In genomic region chr6:169723200-169723909, GRCh38 we compare ENCODE assay signal across 1 cellular context.
TF ChIP-seq lines count a peak whose summit lies in the region.

No MANE protein-coding gene starts in this region.

TF ChIP-seq in K562, 482 proteins besides CTCF, POLR2A, EP300 and RAD21 (continued from another document and continues in another):
- TF ChIP-seq AFF4 (CRISPR knock-in tag; IDR thresholded peaks at IDR 0.05) (0 out of 2 replicates have a peak, but pooled peaks have one; percentile 53), RCOR1 (IDR thresholded peaks at IDR 0.05; ENCODE audit: borderline replicate concordance in 1 of 2, low read depth in 2 of 2, low read length in 2 of 2) (peak in 1 of 2 experiments; percentile 45; a peak in 1 of 4 replicates), PRMT5 (CRISPR knock-in tag; IDR thresholded peaks at IDR 0.05) (no peak), ATF2 (CRISPR knock-in tag; IDR thresholded peaks at IDR 0.05) (no peak), ESRRA (IDR thresholded peaks at IDR 0.05; ENCODE audit: borderline replicate concordance, low read depth) (no peak), SMARCA4 (IDR thresholded peaks at IDR 0.05) (0 out of 2 replicates have a peak, but pooled peaks have one; percentile 15), NR2C2 (CRISPR knock-in tag; IDR thresholded peaks at IDR 0.05) (no peak), NR2C2 (tag; IDR thresholded peaks at IDR 0.05) (peak; percentile 30; the same call in 1 of the 2 replicates), MXI1 (IDR thresholded peaks at IDR 0.05; ENCODE audit: low read depth, low read length) (no peak), NR0B1 (IDR thresholded peaks at IDR 0.05; ENCODE audit: partially characterized antibody) (no peak), NFRKB (IDR thresholded peaks at IDR 0.05; ENCODE audit: low read depth) (no peak), KHSRP (IDR thresholded peaks at IDR 0.05) (no peak), RBM15 (IDR thresholded peaks at IDR 0.05; ENCODE audit: insufficient read depth, low read length) (no peak), DMBX1 (CRISPR knock-in tag; IDR thresholded peaks at IDR 0.05; ENCODE audit: borderline replicate concordance) (no peak), OTX1 (CRISPR knock-in tag; IDR thresholded peaks at IDR 0.05) (0 out of 2 replicates have a peak, but pooled peaks have one; percentile 44), ILK (tag; IDR thresholded peaks at IDR 0.05; ENCODE audit: borderline replicate concordance, low read depth) (no peak), ZNF57 (CRISPR knock-in tag; IDR thresholded peaks at IDR 0.05) (no peak), NR3C1 (CRISPR knock-in tag; IDR thresholded peaks at IDR 0.05) (no peak), ZZZ3 (IDR thresholded peaks at IDR 0.05) (no peak), EZH2 (IDR thresholded peaks at IDR 0.05; ENCODE audit: borderline replicate concordance, low read depth, low read length) (no peak), MYBL2 (IDR thresholded peaks at IDR 0.05; ENCODE audit: low read depth) (no peak), MYBL2 (CRISPR knock-in tag; IDR thresholded peaks at IDR 0.05; ENCODE audit: borderline replicate concordance) (no peak), ZNF232 (CRISPR knock-in tag; IDR thresholded peaks at IDR 0.05) (no peak), ZNF583 (CRISPR knock-in tag; IDR thresholded peaks at IDR 0.05) (no peak), CAMTA2 (CRISPR knock-in tag; conservative IDR thresholded peaks at IDR 0.05) (no peak), KDM1A (IDR thresholded peaks at IDR 0.05) (no peak), NR2F6 (CRISPR knock-in tag; IDR thresholded peaks at IDR 0.05) (no peak), NFYB (IDR thresholded peaks at IDR 0.05; ENCODE audit: extremely low read depth, insufficient read length) (no peak), ZNF449 (CRISPR knock-in tag; IDR thresholded peaks at IDR 0.05) (no peak), JUN (IDR thresholded peaks at IDR 0.05; ENCODE audit: borderline replicate concordance, low read depth, low read length) (no peak), JUN (CRISPR knock-in tag; IDR thresholded peaks at IDR 0.05; ENCODE audit: borderline replicate concordance) (0 out of 2 replicates have a peak, but pooled peaks have one; percentile 42), CBFB (CRISPR knock-in tag; IDR thresholded peaks at IDR 0.05) (no peak), LEF1 (IDR thresholded peaks at IDR 0.05) (peak; percentile 23; the same call in 1 of the 2 replicates), ZNF384 (IDR thresholded peaks at IDR 0.05; ENCODE audit: low read depth, low read length) (no peak), HMGN3 (IDR thresholded peaks at IDR 0.05; ENCODE audit: borderline replicate concordance, extremely low read depth, insufficient read length, low read depth, low read length) (peak; percentile 67), GATAD2B (IDR thresholded peaks at IDR 0.05; ENCODE audit: borderline replicate concordance) (peak; percentile 86), BHLHE40 (IDR thresholded peaks at IDR 0.05; ENCODE audit: low read length) (no peak), SMARCB1 (IDR thresholded peaks at IDR 0.05; ENCODE audit: insufficient read length, low read depth) (no peak), SREBF2 (CRISPR knock-in tag; IDR thresholded peaks at IDR 0.05) (no peak), ZSCAN32 (CRISPR knock-in tag; IDR thresholded peaks at IDR 0.05) (no peak), STAT6 (CRISPR knock-in tag; IDR thresholded peaks at IDR 0.05) (no peak; the same call in 1 of the 2 replicates), KDM5B (IDR thresholded peaks at IDR 0.05; ENCODE audit: insufficient replicate concordance, low read depth, low read length) (peak; percentile 46), SMAD2 (IDR thresholded peaks at IDR 0.05; ENCODE audit: low read depth, low read length) (no peak), RERE (CRISPR knock-in tag; IDR thresholded peaks at IDR 0.05; ENCODE audit: borderline replicate concordance) (no peak), NONO (IDR thresholded peaks at IDR 0.05; ENCODE audit: low read depth in 2 of 2, low read length in 1 of 2) (peak in 1 of 2 experiments; percentile 86; a peak in 2 of 4 replicates), MCM7 (IDR thresholded peaks at IDR 0.05) (no peak), ZNF511 (CRISPR knock-in tag; IDR thresholded peaks at IDR 0.05) (0 out of 2 replicates have a peak, but pooled peaks have one; percentile 35), ETV5 (CRISPR knock-in tag; IDR thresholded peaks at IDR 0.05; ENCODE audit: low read depth) (peak; percentile 57; the same call in 1 of the 2 replicates)
